In genomic region chr6:33319939-33320314, GRCh38 we compare ENCODE assay signal across 10 cellular contexts. TPM values are rescaled to one million over a fixed set of nuclear protein-coding genes. Genes with fewer than 3 reads are reported as not detected.
DNase-seq lines count a peak whose midpoint lies in the region; ATAC-seq and TF ChIP-seq lines count a peak whose summit lies in the region.
"Had no signal": no experiment of that assay in that cellular context is flagged by ENCODE, and none has a peak within 500 bp of the region (broad histone marks: within the 10 kb centered on the region; RNA-seq: fewer than 3 reads in every experiment).

No MANE protein-coding gene starts in this region.

- TF ChIP-seq POLR2A in suprapubic skin (IDR thresholded peaks at IDR 0.05) = no peak

- peak overlapping the region; percentile 9 for H3K27ac ChIP-seq in suprapubic skin

- peaks cover 21% of the 10 kb centered on the region for H3K36me3 Mint-ChIP-seq in activated T-cell treated with anti-CD3 and anti-CD28 coated beads, Interleukin-2, amount 50 U/mL, for 4 hours (ENCODE audit: insufficient read depth)
- H3K36me3 Mint-ChIP-seq in activated CD8-positive, alpha-beta T cell treated with anti-CD3 and anti-CD28 coated beads, Interleukin-2, amount 10 ng/mL, durations not matched to agents 7 days and 5 days (ENCODE audit: low read depth) = peaks cover 66% of the 10 kb centered on the region

- no peak for ATAC-seq in activated T-cell treated with anti-CD3 and anti-CD28 coated beads, Interleukin-2, amount 50 U/mL, for 4 hours
- ATAC-seq in activated CD8-positive, alpha-beta T cell treated with anti-CD3 and anti-CD28 coated beads, Interleukin-2, amount 10 ng/mL, durations not matched to agents 7 days and 5 days = no peak

- TF ChIP-seq CTCF in fibroblast of the aortic adventitia (IDR thresholded peaks at IDR 0.05; ENCODE audit: insufficient read depth, low read length) (no peak), suprapubic skin (IDR thresholded peaks at IDR 0.05) (no peak)

- DNase-seq in activated T-cell treated with anti-CD3 and anti-CD28 coated beads, Interleukin-2, amount 50 U/mL, for 4 hours = no peak
- DNase-seq in activated T-cell treated with anti-CD3 and anti-CD28 coated beads, Interleukin-2, amount 50 U/mL, for 1 hour = no peak
- no peak for DNase-seq in activated CD8-positive, alpha-beta T cell treated with anti-CD3 and anti-CD28 coated beads, Interleukin-2, amount 10 ng/mL, durations not matched to agents 7 days and 5 days
- DNase-seq in fibroblast of the aortic adventitia (ENCODE audit: low read depth) = no peak
- DNase-seq in suprapubic skin (ENCODE audit: low spot score in 2 of 2) = no peak
- no peak for DNase-seq in NCI-H187 treated with DMSO at 0.1 percent for 48 hours (lab: John Stamatoyannopoulos, UW)
- no peak for DNase-seq in GDM1 (lab: John Stamatoyannopoulos, UW)
- DNase-seq in A172 (ENCODE audit: low spot score) = no peak
- DNase-seq: cerebellar nuclear complex had no signal

- H3K4me3 Mint-ChIP-seq in activated T-cell treated with anti-CD3 and anti-CD28 coated beads, Interleukin-2, amount 50 U/mL, for 4 hours = peak overlapping the region; percentile 98
- H3K4me3 Mint-ChIP-seq in activated CD8-positive, alpha-beta T cell treated with anti-CD3 and anti-CD28 coated beads, Interleukin-2, amount 10 ng/mL, durations not matched to agents 7 days and 5 days = peak overlapping the region; percentile 97

- no peaks in the 10 kb centered on the region for H3K9me3 Mint-ChIP-seq in activated T-cell treated with anti-CD3 and anti-CD28 coated beads, Interleukin-2, amount 50 U/mL, for 4 hours
- H3K9me3 Mint-ChIP-seq in activated CD8-positive, alpha-beta T cell treated with anti-CD3 and anti-CD28 coated beads, Interleukin-2, amount 10 ng/mL, durations not matched to agents 7 days and 5 days (ENCODE audit: insufficient read depth) = no peaks in the 10 kb centered on the region

- 82% methylated on average over 3 of the region's 3 CpGs for WGBS in suprapubic skin

- H3K27me3 Mint-ChIP-seq in activated T-cell treated with anti-CD3 and anti-CD28 coated beads, Interleukin-2, amount 50 U/mL, for 4 hours (ENCODE audit: low read depth) = no peaks in the 10 kb centered on the region
- no peaks in the 10 kb centered on the region for H3K27me3 Mint-ChIP-seq in activated CD8-positive, alpha-beta T cell treated with anti-CD3 and anti-CD28 coated beads, Interleukin-2, amount 10 ng/mL, durations not matched to agents 7 days and 5 days (ENCODE audit: low read depth)

- TF ChIP-seq EP300 in suprapubic skin (IDR thresholded peaks at IDR 0.05) = no peak

- H3K27ac Mint-ChIP-seq in activated CD8-positive, alpha-beta T cell treated with anti-CD3 and anti-CD28 coated beads, Interleukin-2, amount 10 ng/mL, durations not matched to agents 7 days and 5 days = peak overlapping the region; percentile 96

- POLR2A ChIA-PET in activated CD8-positive, alpha-beta T cell treated with anti-CD3 and anti-CD28 coated beads, Interleukin-2, amount 10 ng/mL, durations not matched to agents 7 days and 5 days (lab: Charles Lee) = interaction anchor here (0.7 to 4.0 kb wide), 3 partner anchors 13 to 25 kb away, joined by 3 to 34 read pairs (median 4); no protein-coding TSS in a partner anchor

- CTCF ChIA-PET in activated CD8-positive, alpha-beta T cell treated with anti-CD3 and anti-CD28 coated beads, Interleukin-2, amount 10 ng/mL, durations not matched to agents 7 days and 5 days (lab: Charles Lee) = interaction anchor here (4.6 kb wide), 1 partner anchor 25 kb away, joined by 36 read pairs; no protein-coding TSS in a partner anchor

- peaks cover 79% of the 10 kb centered on the region for H3K4me1 Mint-ChIP-seq in activated T-cell treated with anti-CD3 and anti-CD28 coated beads, Interleukin-2, amount 50 U/mL, for 4 hours (ENCODE audit: low read depth)
- H3K4me1 Mint-ChIP-seq in activated CD8-positive, alpha-beta T cell treated with anti-CD3 and anti-CD28 coated beads, Interleukin-2, amount 10 ng/mL, durations not matched to agents 7 days and 5 days (ENCODE audit: low read depth) = peaks cover 80% of the 10 kb centered on the region

- no peaks in the 10 kb centered on the region for H3K27me3 ChIP-seq in suprapubic skin

- H3K4me3 ChIP-seq in fibroblast of the aortic adventitia (ENCODE audit: low read depth, low read length) (peak overlapping the region; percentile 55), suprapubic skin (no peak overlapping the region)
- H3K4me3 ChIP-seq: HAP-1 had no signal

- H3K4me1 ChIP-seq in suprapubic skin = peaks cover 73% of the 10 kb centered on the region

- H3K9me3 ChIP-seq in suprapubic skin = no peaks in the 10 kb centered on the region
- H3K9me3 ChIP-seq: HAP-1 had no signal

- H3K36me3 ChIP-seq in suprapubic skin = peaks cover 22% of the 10 kb centered on the region

RNA-seq across cellular contexts. Expression of gene ZBTB22, which starts 2.4 kb away (rescaled TPM):
- total RNA-seq in activated T-cell treated with anti-CD3 and anti-CD28 coated beads, Interleukin-2, amount 50 U/mL, for 4 hours = 1 to 10 TPM; 6.1 to 9.4 (median 8.9) TPM
- total RNA-seq in activated CD8-positive, alpha-beta T cell treated with anti-CD3 and anti-CD28 coated beads, Interleukin-2, amount 10 ng/mL, durations not matched to agents 7 days and 5 days = 10 to 100 TPM; 10.7 to 11.1 TPM
- total RNA-seq in fibroblast of the aortic adventitia (ENCODE audit: low replicate concordance) (9.0 and 12.8 TPM in 2 replicates), suprapubic skin (10 to 100 TPM; 32.1 to 36.8 (median 33.4) TPM)
- 7.6 and 8.8 TPM in 2 replicates for total RNA-seq in A172 (2014; rRNA removed; shearing (Covaris generic))

RNA-seq across cellular contexts. Expression of gene DAXX, which starts 2.8 kb away (rescaled TPM):
- total RNA-seq in activated T-cell treated with anti-CD3 and anti-CD28 coated beads, Interleukin-2, amount 50 U/mL, for 4 hours = 10 to 100 TPM; 73.6 to 88.5 (median 81.5) TPM
- total RNA-seq in activated CD8-positive, alpha-beta T cell treated with anti-CD3 and anti-CD28 coated beads, Interleukin-2, amount 10 ng/mL, durations not matched to agents 7 days and 5 days = 100 to 1,000 TPM; 112 to 114 TPM
- total RNA-seq in fibroblast of the aortic adventitia (ENCODE audit: low replicate concordance) (42.2 and 149 TPM in 2 replicates), suprapubic skin (10 to 100 TPM; 35.6 to 53.2 (median 42.5) TPM)
- 56.2 and 60.0 TPM in 2 replicates for total RNA-seq in A172 (2014; rRNA removed; shearing (Covaris generic))

RNA-seq across cellular contexts. Expression of gene TAPBP, which starts 6.0 kb away (rescaled TPM):
- total RNA-seq in activated T-cell treated with anti-CD3 and anti-CD28 coated beads, Interleukin-2, amount 50 U/mL, for 4 hours = 100 to 1,000 TPM; 265 to 315 (median 301) TPM
- 100 to 1,000 TPM; 245 to 252 TPM for total RNA-seq in activated CD8-positive, alpha-beta T cell treated with anti-CD3 and anti-CD28 coated beads, Interleukin-2, amount 10 ng/mL, durations not matched to agents 7 days and 5 days
- 50.2 and 86.2 TPM in 2 replicates for total RNA-seq in fibroblast of the aortic adventitia (ENCODE audit: low replicate concordance)
- total RNA-seq in suprapubic skin = 100 to 1,000 TPM in 3 of 4 donors, 10 to 100 TPM in 1; 91.5 to 132 (median 108) TPM
- 59.4 and 61.6 TPM in 2 replicates for total RNA-seq in A172 (2014; rRNA removed; shearing (Covaris generic))

RNA-seq across cellular contexts. Expression of gene RGL2, which starts 21.2 kb away (rescaled TPM):
- 10 to 100 TPM; 11.6 to 15.8 (median 15.4) TPM for total RNA-seq in activated T-cell treated with anti-CD3 and anti-CD28 coated beads, Interleukin-2, amount 50 U/mL, for 4 hours
- 10 to 100 TPM; 50.8 to 58.2 TPM for total RNA-seq in activated CD8-positive, alpha-beta T cell treated with anti-CD3 and anti-CD28 coated beads, Interleukin-2, amount 10 ng/mL, durations not matched to agents 7 days and 5 days
- total RNA-seq in fibroblast of the aortic adventitia (ENCODE audit: low replicate concordance) (25.8 and 27.9 TPM in 2 replicates), suprapubic skin (100 to 1,000 TPM in 1 of 4 donors, 10 to 100 TPM in 3; 80.8 to 118 (median 96.6) TPM)
- total RNA-seq in A172 (2014; rRNA removed; shearing (Covaris generic)) = 17.7 and 18.3 TPM in 2 replicates

RNA-seq across cellular contexts. Expression of gene PFDN6, which starts 30.5 kb away (rescaled TPM):
- 100 to 1,000 TPM; 153 to 157 (median 153) TPM for total RNA-seq in activated T-cell treated with anti-CD3 and anti-CD28 coated beads, Interleukin-2, amount 50 U/mL, for 4 hours
- total RNA-seq in activated CD8-positive, alpha-beta T cell treated with anti-CD3 and anti-CD28 coated beads, Interleukin-2, amount 10 ng/mL, durations not matched to agents 7 days and 5 days = 10 to 100 TPM; 72.0 to 78.4 TPM
- 8.9 and 21.7 TPM in 2 replicates for total RNA-seq in fibroblast of the aortic adventitia (ENCODE audit: low replicate concordance)
- total RNA-seq in suprapubic skin = 10 to 100 TPM; 20.5 to 31.5 (median 22.3) TPM
- 85.3 and 93.7 TPM in 2 replicates for total RNA-seq in A172 (2014; rRNA removed; shearing (Covaris generic))
